ENCODE assay signal across 18 cellular contexts in genomic region chr12:107518868-107519267, GRCh38.
"Had no signal": no experiment of that assay in that cellular context is flagged by ENCODE, and none has a peak within 500 bp of the region (broad histone marks: within the 10 kb centered on the region; RNA-seq: fewer than 3 reads in every experiment).

No MANE protein-coding gene starts in this region.

- H3K4me3 ChIP-seq: colonic mucosa, gastrocnemius medialis, heart right ventricle, mucosa of descending colon, psoas muscle, right lobe of liver, upper lobe of left lung, vagina had no signal

- H3K4me1 ChIP-seq: colonic mucosa, gastrocnemius medialis, psoas muscle, upper lobe of left lung, vagina had no signal

- DNase-seq: colonic mucosa; dermis blood vessel endothelial cell; erythroblast; gastrocnemius medialis; heart right ventricle; hypothalamus; mucosa of descending colon; naive thymus-derived CD8-positive, alpha-beta T cell; psoas muscle; retina; right lobe of liver; stimulated activated CD4-positive, alpha-beta T cell treated with anti-CD3 and anti-CD28 coated beads, Interleukin-4, amount 100 ng/mL, for 1 hour; stimulated activated CD8-positive, alpha-beta memory T cell treated with anti-CD3 and anti-CD28 coated beads, Interleukin-4, amount 100 ng/mL, for 48 hours; upper lobe of left lung had no signal

- H3K27ac ChIP-seq: colonic mucosa, gastrocnemius medialis, heart right ventricle, neutrophil, psoas muscle, right lobe of liver, upper lobe of left lung, vagina had no signal

- H3K27me3 Mint-ChIP-seq: naive thymus-derived CD8-positive, alpha-beta T cell had no signal

- H3K36me3 ChIP-seq: colonic mucosa, gastrocnemius medialis, heart right ventricle, neutrophil, right lobe of liver, upper lobe of left lung, vagina had no signal

- H3K27me3 ChIP-seq: colonic mucosa, gastrocnemius medialis, heart right ventricle, neutrophil, right lobe of liver, upper lobe of left lung, vagina had no signal

- H3K9me3 ChIP-seq: colonic mucosa, gastrocnemius medialis, mucosa of descending colon, neutrophil, psoas muscle, right lobe of liver, vagina had no signal

- H3K27ac Mint-ChIP-seq: stimulated activated effector memory CD8-positive, alpha-beta T cell treated with anti-CD3 and anti-CD28 coated beads, Interleukin-12 subunit alpha, Interleukin-12 subunit beta, amount 100 ng/mL, for 72 hours had no signal

- ATAC-seq: gastrocnemius medialis; heart right ventricle; left lobe of liver; mucosa of descending colon; naive thymus-derived CD8-positive, alpha-beta T cell; psoas muscle; right lobe of liver; stimulated activated effector memory CD8-positive, alpha-beta T cell treated with anti-CD3 and anti-CD28 coated beads, Interleukin-12 subunit alpha, Interleukin-12 subunit beta, amount 100 ng/mL, for 72 hours had no signal

- H3K36me3 Mint-ChIP-seq: stimulated activated effector memory CD8-positive, alpha-beta T cell treated with anti-CD3 and anti-CD28 coated beads, Interleukin-12 subunit alpha, Interleukin-12 subunit beta, amount 100 ng/mL, for 72 hours had no signal

- H3K4me3 Mint-ChIP-seq: naive thymus-derived CD8-positive, alpha-beta T cell; stimulated activated effector memory CD8-positive, alpha-beta T cell treated with anti-CD3 and anti-CD28 coated beads, Interleukin-12 subunit alpha, Interleukin-12 subunit beta, amount 100 ng/mL, for 72 hours had no signal
